23 cellular contexts compared by ENCODE assay signal in genomic region chr4:86608757-86609375, GRCh38.
"Had no signal": no experiment of that assay in that cellular context is flagged by ENCODE, and none has a peak within 500 bp of the region (broad histone marks: within the 10 kb centered on the region; RNA-seq: fewer than 3 reads in every experiment).

No MANE protein-coding gene starts in this region.

- ATAC-seq: activated CD8-positive, alpha-beta memory T cell treated with anti-CD3 and anti-CD28 coated beads, Interleukin-2, amount 10 ng/mL, durations not matched to agents 7 days and 5 days; body of pancreas; gastrocnemius medialis; left cardiac atrium; SK-N-SH treated with all-trans-retinoic acid at 6 μM for 48 hours; T-cell had no signal

- H3K9me3 ChIP-seq: body of pancreas, gastrocnemius medialis, right atrium auricular region, upper lobe of left lung had no signal

- H3K36me3 Mint-ChIP-seq: activated CD8-positive, alpha-beta memory T cell treated with anti-CD3 and anti-CD28 coated beads, Interleukin-2, amount 10 ng/mL, durations not matched to agents 7 days and 5 days; activated naive CD8-positive, alpha-beta T cell treated with anti-CD3 and anti-CD28 coated beads, Interleukin-2, amount 10 ng/mL, durations not matched to agents 7 days and 5 days; immature natural killer cell; T-cell had no signal

- H3K9me3 Mint-ChIP-seq: activated CD4-positive, alpha-beta memory T cell treated with anti-CD3 and anti-CD28 coated beads, Interleukin-2, amount 10 ng/mL, durations not matched to agents 7 days and 5 days; activated naive CD8-positive, alpha-beta T cell treated with anti-CD3 and anti-CD28 coated beads, Interleukin-2, amount 10 ng/mL, durations not matched to agents 7 days and 5 days; activated T-helper 2 cell treated with anti-CD3 and anti-CD28 coated beads, Interferon-gamma antibody, Interleukin-2, Interleukin-4, amounts not matched to agents 10 μg/mL and 5 μg/mL and 100 μg/mL, durations not matched to agents 14 hours and 24 hours and 36 hours; nephron; stimulated activated naive CD8-positive, alpha-beta T cell treated with anti-CD3 and anti-CD28 coated beads, Interleukin-15, Interleukin-2, amounts not matched to agents 100 ng/mL and 50 ng/mL, for 24 hours; T-cell had no signal

- H3K27ac ChIP-seq: body of pancreas, gastrocnemius medialis, right atrium auricular region, upper lobe of left lung had no signal

- H3K4me1 Mint-ChIP-seq: activated CD4-positive, alpha-beta memory T cell treated with anti-CD3 and anti-CD28 coated beads, Interleukin-2, amount 10 ng/mL, durations not matched to agents 7 days and 5 days; activated CD8-positive, alpha-beta memory T cell treated with anti-CD3 and anti-CD28 coated beads, Interleukin-2, amount 10 ng/mL, durations not matched to agents 7 days and 5 days; activated naive CD8-positive, alpha-beta T cell treated with anti-CD3 and anti-CD28 coated beads, Interleukin-2, amount 10 ng/mL, durations not matched to agents 7 days and 5 days; immature natural killer cell; T-cell had no signal

- H3K4me3 ChIP-seq: body of pancreas, gastrocnemius medialis, right atrium auricular region, upper lobe of left lung had no signal

- H3K27me3 Mint-ChIP-seq: activated CD8-positive, alpha-beta memory T cell treated with anti-CD3 and anti-CD28 coated beads, Interleukin-2, amount 10 ng/mL, durations not matched to agents 7 days and 5 days; progenitor cell of endocrine pancreas had no signal

- DNase-seq: activated CD4-positive, alpha-beta memory T cell treated with anti-CD3 and anti-CD28 coated beads, Interleukin-2, amount 10 ng/mL, durations not matched to agents 7 days and 5 days; activated CD4-positive, alpha-beta T cell treated with anti-CD3 and anti-CD28 coated beads for 48 hours; activated CD4-positive, CD25-positive, alpha-beta regulatory T cell; activated CD8-positive, alpha-beta memory T cell treated with anti-CD3 and anti-CD28 coated beads, Interleukin-2, amount 10 ng/mL, durations not matched to agents 7 days and 5 days; activated naive CD4-positive, alpha-beta T cell treated with Interleukin-2 at 50 U/mL for 16 hours; activated naive CD8-positive, alpha-beta T cell treated with anti-CD3 and anti-CD28 coated beads, Interleukin-2, amount 10 ng/mL, durations not matched to agents 7 days and 5 days; body of pancreas; gastrocnemius medialis; immature natural killer cell; left cardiac atrium; occipital lobe; small intestine; stimulated activated CD4-positive, alpha-beta T cell treated with anti-CD3 and anti-CD28 coated beads, Interleukin-15, amount 100 ng/mL, for 24 hours; stimulated activated CD4-positive, alpha-beta T cell treated with anti-CD3 and anti-CD28 coated beads, Interleukin-2, amount 100 ng/mL, for 48 hours; T-cell; T-helper 9 cell; upper lobe of left lung had no signal

- H3K27ac Mint-ChIP-seq: activated CD4-positive, alpha-beta memory T cell treated with anti-CD3 and anti-CD28 coated beads, Interleukin-2, amount 10 ng/mL, durations not matched to agents 7 days and 5 days; activated CD8-positive, alpha-beta memory T cell treated with anti-CD3 and anti-CD28 coated beads, Interleukin-2, amount 10 ng/mL, durations not matched to agents 7 days and 5 days; activated naive CD8-positive, alpha-beta T cell treated with anti-CD3 and anti-CD28 coated beads, Interleukin-2, amount 10 ng/mL, durations not matched to agents 7 days and 5 days; activated T-helper 2 cell treated with anti-CD3 and anti-CD28 coated beads, Interferon-gamma antibody, Interleukin-2, Interleukin-4, amounts not matched to agents 10 μg/mL and 5 μg/mL and 100 μg/mL, durations not matched to agents 14 hours and 24 hours and 36 hours; immature natural killer cell; nephron; progenitor cell of endocrine pancreas; stimulated activated naive CD8-positive, alpha-beta T cell treated with anti-CD3 and anti-CD28 coated beads, Interleukin-15, Interleukin-2, amounts not matched to agents 100 ng/mL and 50 ng/mL, for 24 hours; T-cell had no signal

- H3K27me3 ChIP-seq: body of pancreas, gastrocnemius medialis, right atrium auricular region, upper lobe of left lung had no signal

- H3K4me3 Mint-ChIP-seq: activated CD4-positive, alpha-beta memory T cell treated with anti-CD3 and anti-CD28 coated beads, Interleukin-2, amount 10 ng/mL, durations not matched to agents 7 days and 5 days; activated CD8-positive, alpha-beta memory T cell treated with anti-CD3 and anti-CD28 coated beads, Interleukin-2, amount 10 ng/mL, durations not matched to agents 7 days and 5 days; activated naive CD8-positive, alpha-beta T cell treated with anti-CD3 and anti-CD28 coated beads, Interleukin-2, amount 10 ng/mL, durations not matched to agents 7 days and 5 days; immature natural killer cell; nephron; stimulated activated naive CD8-positive, alpha-beta T cell treated with anti-CD3 and anti-CD28 coated beads, Interleukin-15, Interleukin-2, amounts not matched to agents 100 ng/mL and 50 ng/mL, for 24 hours; T-cell had no signal

- H3K36me3 ChIP-seq: gastrocnemius medialis, right atrium auricular region, upper lobe of left lung had no signal

- H3K4me1 ChIP-seq: body of pancreas, gastrocnemius medialis, right atrium auricular region, upper lobe of left lung had no signal
